Comparison of ENCODE assay signal across 12 cellular contexts in genomic region chr12:124544983-124545382, GRCh38. TPM values are rescaled to one million over a fixed set of nuclear protein-coding genes. Genes with fewer than 3 reads are reported as not detected.
DNase-seq lines count a peak whose midpoint lies in the region; ATAC-seq and TF ChIP-seq lines count a peak whose summit lies in the region.
"Had no signal": no experiment of that assay in that cellular context is flagged by ENCODE, and none has a peak within 500 bp of the region (broad histone marks: within the 10 kb centered on the region; RNA-seq: fewer than 3 reads in every experiment).

No MANE protein-coding gene starts in this region.

- peak overlapping the region; percentile 73 for H3K27ac ChIP-seq in RWPE1

- peak overlapping the region; percentile 54 for H3K4me3 Mint-ChIP-seq in natural killer cell treated with Interleukin-12 subunit alpha and Interleukin-12 subunit beta and Interleukin-15 and Interleukin-18, amount 100 ng/mL, for 72 hours
- H3K4me3 Mint-ChIP-seq in natural killer cell, result no peak overlapping the region
- H3K4me3 Mint-ChIP-seq: neural crest cell had no signal

- H3K27me3 Mint-ChIP-seq in natural killer cell treated with Interleukin-12 subunit alpha and Interleukin-12 subunit beta and Interleukin-15 and Interleukin-18, amount 100 ng/mL, for 72 hours, result no peaks in the 10 kb centered on the region
- no peaks in the 10 kb centered on the region for H3K27me3 Mint-ChIP-seq in natural killer cell (ENCODE audit: low read depth in 2 of 2)

- POLR2A ChIA-PET in RWPE1 (lab: Yijun Ruan, JAX; ENCODE audit: low non-redundant PET), result no interaction called here

- H3K9ac ChIP-seq in iPS-15b (ENCODE audit: low read depth, low read length), result peak overlapping the region; percentile 37

- no peak for DNase-seq in natural killer cell treated with Interleukin-12 subunit alpha and Interleukin-12 subunit beta and Interleukin-15 and Interleukin-18, amount 100 ng/mL, for 72 hours (ENCODE audit: low spot score)
- no peak for DNase-seq in natural killer cell
- no peak for DNase-seq in RWPE1 (ENCODE audit: low spot score)
- DNase-seq in head of caudate nucleus, result no peak
- DNase-seq in retina, result no peak
- DNase-seq: amniotic stem cell; effector CD4-positive, alpha-beta T cell; NCI-H2227 treated with DMSO at 0.1 percent for 48 hours had no signal

- H3K27me3 ChIP-seq in iPS-15b (ENCODE audit: control insufficient read depth, insufficient read depth, low read length), result no peaks in the 10 kb centered on the region

- intact Hi-C loops in natural killer cell (cut with micrococcal nuclease), result no loop called here
- intact Hi-C loops in head of caudate nucleus (cut with DNase I), result no loop called here

- CTCF ChIA-PET in RWPE1 (lab: Yijun Ruan, JAX), result no interaction called here

- no peak for ATAC-seq in natural killer cell treated with Interleukin-12 subunit alpha and Interleukin-12 subunit beta and Interleukin-15 and Interleukin-18, amount 100 ng/mL, for 72 hours
- ATAC-seq in natural killer cell (no peak), HG02588 (IDR thresholded peaks at IDR 0.05; ENCODE audit: unreplicated experiment) (no peak), HG03439 (IDR thresholded peaks at IDR 0.05; ENCODE audit: unreplicated experiment) (no peak)

- peaks cover 24 to 26% of the 10 kb centered on the region in 2 donors for H3K4me1 Mint-ChIP-seq in natural killer cell treated with Interleukin-12 subunit alpha and Interleukin-12 subunit beta and Interleukin-15 and Interleukin-18, amount 100 ng/mL, for 72 hours (ENCODE audit: low read depth in 2 of 2)
- H3K4me1 Mint-ChIP-seq in natural killer cell, result peaks cover 13 to 42% of the 10 kb centered on the region in 2 donors

- no peaks in the 10 kb centered on the region for H3K36me3 ChIP-seq in iPS-15b (ENCODE audit: control insufficient read depth, insufficient read depth, low read length)

- no peak for TF ChIP-seq CTCF in natural killer cell (IDR thresholded peaks at IDR 0.05)
- no peak for TF ChIP-seq CTCF in RWPE1 (conservative IDR thresholded peaks at IDR 0.05; ENCODE audit: low read depth)

- H3K36me3 Mint-ChIP-seq in natural killer cell treated with Interleukin-12 subunit alpha and Interleukin-12 subunit beta and Interleukin-15 and Interleukin-18, amount 100 ng/mL, for 72 hours, result no peaks in the 10 kb centered on the region
- no peaks in the 10 kb centered on the region for H3K36me3 Mint-ChIP-seq in natural killer cell

- H3K4me3 ChIP-seq in iPS-15b (ENCODE audit: low read depth, low read length), result no peak overlapping the region

- H3K4me1 ChIP-seq in iPS-15b (ENCODE audit: control insufficient read depth, insufficient read depth, low read length), result peaks cover 11% of the 10 kb centered on the region

- no peaks in the 10 kb centered on the region for H3K9me3 ChIP-seq in iPS-15b (ENCODE audit: control insufficient read depth, insufficient read depth, low read length)

- no peaks in the 10 kb centered on the region for H3K9me3 Mint-ChIP-seq in natural killer cell treated with Interleukin-12 subunit alpha and Interleukin-12 subunit beta and Interleukin-15 and Interleukin-18, amount 100 ng/mL, for 72 hours
- no peaks in the 10 kb centered on the region for H3K9me3 Mint-ChIP-seq in natural killer cell
- H3K9me3 Mint-ChIP-seq: neural crest cell had no signal

- H3K27ac Mint-ChIP-seq in natural killer cell treated with Interleukin-12 subunit alpha and Interleukin-12 subunit beta and Interleukin-15 and Interleukin-18, amount 100 ng/mL, for 72 hours, result peak overlapping the region; percentile 22 to 76
- H3K27ac Mint-ChIP-seq in natural killer cell, result peak overlapping the region in 1 of 2 donors; percentile 70

RNA-seq across cellular contexts. Expression of gene NCOR2, which starts 22.4 kb away (rescaled TPM):
- total RNA-seq in natural killer cell treated with Interleukin-12 subunit alpha and Interleukin-12 subunit beta and Interleukin-15 and Interleukin-18, amount 100 ng/mL, for 72 hours, result 100 to 1,000 TPM in 1 of 2 donors, 10 to 100 TPM in 1; 80.8 to 133 TPM
- total RNA-seq in natural killer cell, result 100 to 1,000 TPM; 109 to 126 (median 125) TPM
